ENCODE assay signal across 19 cellular contexts in the genomic region with DNA sequence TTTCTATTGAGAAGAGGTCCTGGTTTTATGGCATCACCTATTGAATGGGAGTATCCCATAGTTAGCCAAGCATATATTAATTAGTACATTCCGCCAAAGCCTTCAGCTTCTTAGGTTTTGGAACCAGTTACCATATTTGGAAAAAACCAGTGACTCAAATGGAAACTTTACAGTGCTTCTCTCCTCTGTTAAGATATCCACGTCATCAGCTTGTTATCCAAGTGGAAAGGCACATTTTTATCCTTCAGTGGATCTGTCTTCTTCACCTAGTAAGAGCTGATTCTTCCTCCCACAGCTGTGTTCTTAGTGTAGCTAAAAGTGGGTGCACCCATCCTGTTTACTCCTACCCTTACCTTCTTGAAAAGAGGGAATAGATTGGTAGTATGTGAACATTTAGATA. TPM values are rescaled to one million over a fixed set of nuclear protein-coding genes. Genes with fewer than 3 reads are reported as not detected.
DNase-seq lines count a peak whose midpoint lies in the region; ATAC-seq and TF ChIP-seq lines count a peak whose summit lies in the region.
"Had no signal": no experiment of that assay in that cellular context is flagged by ENCODE, and none has a peak within 500 bp of the region (broad histone marks: within the 10 kb centered on the region; RNA-seq: fewer than 3 reads in every experiment).

No MANE protein-coding gene starts in this region.

- H3K36me3 ChIP-seq in left ventricle myocardium inferior (no peaks in the 10 kb centered on the region), suprapubic skin (no peaks in the 10 kb centered on the region), gastroesophageal sphincter (no peaks in the 10 kb centered on the region)
- H3K36me3 ChIP-seq: prostate gland had no signal

- in situ Hi-C loops in astrocyte of the spinal cord (cut with HindIII; ENCODE audit: low sequenced_read_pairs): no loop called here

- no peaks in the 10 kb centered on the region for H3K9me3 ChIP-seq in left ventricle myocardium inferior (replicated peaks)
- no peaks in the 10 kb centered on the region for H3K9me3 ChIP-seq in suprapubic skin
- no peaks in the 10 kb centered on the region for H3K9me3 ChIP-seq in gastroesophageal sphincter
- H3K9me3 ChIP-seq: prostate gland had no signal

- TF ChIP-seq CTCF in left ventricle myocardium inferior (IDR thresholded peaks at IDR 0.05; ENCODE audit: borderline replicate concordance) (no peak), astrocyte of the spinal cord (IDR thresholded peaks at IDR 0.05; ENCODE audit: low read depth, low read length) (no peak), suprapubic skin (IDR thresholded peaks at IDR 0.05) (no peak), gastroesophageal sphincter (IDR thresholded peaks at IDR 0.05) (no peak)

- DNase-seq in left ventricle myocardium inferior (no peak), cardiac septum (ENCODE audit: low spot score) (no peak), astrocyte of the spinal cord (ENCODE audit: low read depth, low spot score) (peak; percentile 69), inferior parietal cortex (ENCODE audit: extremely low spot score) (peak; percentile 47), suprapubic skin (ENCODE audit: low spot score in 2 of 2) (no peak), RKO (ENCODE audit: low spot score) (no peak)
- DNase-seq: 8988T; activated CD8-positive, alpha-beta memory T cell treated with anti-CD3 and anti-CD28 coated beads, Interleukin-2, amount 10 ng/mL, durations not matched to agents 7 days and 5 days; activated gamma-delta T cell; aorta; CD4-positive, alpha-beta T cell; DND-41; left ventricle myocardium superior; NCI-H146; NCI-H345 had no signal

- peaks cover 58% of the 10 kb centered on the region for H3K4me1 ChIP-seq in left ventricle myocardium inferior
- H3K4me1 ChIP-seq in suprapubic skin: peaks cover 40% of the 10 kb centered on the region
- H3K4me1 ChIP-seq in gastroesophageal sphincter: peaks cover 0 to 6% (median 0%) of the 10 kb centered on the region in 3 donors

- H3K27me3 ChIP-seq in left ventricle myocardium inferior (ENCODE audit: low read depth) (no peaks in the 10 kb centered on the region), suprapubic skin (no peaks in the 10 kb centered on the region), gastroesophageal sphincter (no peaks in the 10 kb centered on the region)

- H3K4me3 ChIP-seq in left ventricle myocardium inferior (no peak overlapping the region), astrocyte of the spinal cord (ENCODE audit: low read depth, low read length) (no peak overlapping the region), suprapubic skin (no peak overlapping the region), gastroesophageal sphincter (no peak overlapping the region)
- H3K4me3 ChIP-seq: prostate gland had no signal

- H3K27ac ChIP-seq in left ventricle myocardium inferior (replicated peaks) (peak overlapping the region; percentile 58), suprapubic skin (peak overlapping the region; percentile 52), gastroesophageal sphincter (no peak overlapping the region)

- intact Hi-C loops in left ventricle myocardium inferior (cut with micrococcal nuclease): no loop called here
- intact Hi-C loops in cardiac septum (cut with DNase I): no loop called here

- ATAC-seq in HG02885 (IDR thresholded peaks at IDR 0.05; ENCODE audit: poor library complexity, unreplicated experiment) (no peak), gastroesophageal sphincter (no peak)
- ATAC-seq: activated CD4-positive, CD25-positive, alpha-beta regulatory T cell treated with anti-CD3 and anti-CD28 coated beads, Interleukin-2, amount 50 U/mL, for 24 hours; activated CD8-positive, alpha-beta memory T cell treated with anti-CD3 and anti-CD28 coated beads, Interleukin-2, amount 10 ng/mL, durations not matched to agents 7 days and 5 days had no signal

- TF ChIP-seq EP300 in suprapubic skin (IDR thresholded peaks at IDR 0.05) (no peak), gastroesophageal sphincter (IDR thresholded peaks at IDR 0.05) (no peak)

- TF ChIP-seq POLR2A in suprapubic skin (IDR thresholded peaks at IDR 0.05) (no peak), gastroesophageal sphincter (IDR thresholded peaks at IDR 0.05) (no peak)

- WGBS in suprapubic skin: 76% methylated on average over 2 of the region's 2 CpGs
- 50 to 66% methylated on average over 2 of the region's 2 CpGs for WGBS in gastroesophageal sphincter (ENCODE audit: low coverage in 1 of 2), 2 donors

RNA-seq across cellular contexts. Expression of gene TPD52L1, which starts 34.5 kb away (rescaled TPM):
- total RNA-seq in left ventricle myocardium inferior (64.0 TPM), cardiac septum (91.0 TPM), suprapubic skin (100 to 1,000 TPM; 146 to 202 (median 190) TPM), gastroesophageal sphincter (10 to 100 TPM; 11.2 to 59.7 (median 20.2) TPM)
- total RNA-seq: activated CD8-positive, alpha-beta memory T cell treated with anti-CD3 and anti-CD28 coated beads, Interleukin-2, amount 10 ng/mL, durations not matched to agents 7 days and 5 days; CD4-positive, alpha-beta T cell had no signal

Comparison
In these comparisons a context has a peak if more than half of its experiments do, and no peak if none do; other contexts are left out.
1. DNase-seq: peak in astrocyte of the spinal cord (single experiment) and inferior parietal cortex (single experiment); none in left ventricle myocardium inferior (single experiment), cardiac septum (single experiment), suprapubic skin (0 of 2) and RKO (single experiment).
2. H3K27ac ChIP-seq: peak in left ventricle myocardium inferior (single experiment) and suprapubic skin (single experiment); none in gastroesophageal sphincter (0 of 4).